1 cellular context compared by ENCODE assay signal in genomic region chr12:68807576-68808387, GRCh38.
A peak's percentile ranks its signal among the peaks of the same experiment; 100 is the strongest.
TF ChIP-seq lines count a peak whose summit lies in the region.

Gene MDM2, plus strand, starts transcription at chr12:68808177. Its CDS starts 301 bp downstream, at chr12:68808478.

TF ChIP-seq in H1, 55 proteins besides CTCF, POLR2A, EP300 and RAD21 (continued from another document):
- TF ChIP-seq BCL11A (IDR thresholded peaks at IDR 0.05; ENCODE audit: low read depth in 2 of 2, low read length in 2 of 2) (no peak), SP1 (IDR thresholded peaks at IDR 0.05; ENCODE audit: low read depth, low read length) (no peak), RFX5 (IDR thresholded peaks at IDR 0.05; ENCODE audit: borderline replicate concordance, low read depth, low read length) (no peak), CBX8 (IDR thresholded peaks at IDR 0.05; ENCODE audit: borderline replicate concordance, low read depth, low read length) (no peak), BACH1 (IDR thresholded peaks at IDR 0.05; ENCODE audit: low read length) (no peak), TCF12 (IDR thresholded peaks at IDR 0.05; ENCODE audit: low read depth, low read length) (0 out of 2 replicates have a peak, but pooled peaks have one; percentile 13), NRF1 (IDR thresholded peaks at IDR 0.05; ENCODE audit: low read depth, low read length) (no peak), CHD1 (IDR thresholded peaks at IDR 0.05; ENCODE audit: low read depth, low read length) (no peak; the same call in 1 of the 2 replicates), GABPA (IDR thresholded peaks at IDR 0.05; ENCODE audit: borderline replicate concordance, insufficient read depth, low read length) (no peak), NANOG (IDR thresholded peaks at IDR 0.05; ENCODE audit: insufficient read depth, low read depth, low read length, poor library complexity, severe bottlenecking) (no peak), POU5F1 (IDR thresholded peaks at IDR 0.05; ENCODE audit: low read depth, low read length) (no peak), TEAD4 (IDR thresholded peaks at IDR 0.05; ENCODE audit: low read depth, low read length) (0 out of 2 replicates have a peak, but pooled peaks have one; percentile 2), MAX (IDR thresholded peaks at IDR 0.05) (peak; percentile 67), TAF7 (optimal IDR thresholded peaks at IDR 0.05; ENCODE audit: borderline replicate concordance, low read depth, low read length) (peak; percentile 82), CHD7 (IDR thresholded peaks at IDR 0.05; ENCODE audit: insufficient replicate concordance, low read length) (no peak), TBP (IDR thresholded peaks at IDR 0.05; ENCODE audit: low read depth, low read length) (peak; percentile 88), SRF (IDR thresholded peaks at IDR 0.05; ENCODE audit: low read depth, low read length) (no peak), POLR2AphosphoS5 (IDR thresholded peaks at IDR 0.05; ENCODE audit: low read depth, low read length) (peak; percentile 93; the same call in 1 of the 2 replicates), USF2 (IDR thresholded peaks at IDR 0.05; ENCODE audit: low read length) (no peak; the same call in 1 of the 2 replicates), HDAC2 (IDR thresholded peaks at IDR 0.05; ENCODE audit: borderline replicate concordance in 1 of 2, low read depth in 2 of 2, low read length in 2 of 2) (0 out of 4 replicates have a peak, but pooled peaks have one; percentile 12 to 66), RNF2 (IDR thresholded peaks at IDR 0.05; ENCODE audit: borderline replicate concordance, low read depth, low read length, missing control alignments, poor library complexity, severe bottlenecking) (no peak), JUN (IDR thresholded peaks at IDR 0.05; ENCODE audit: low read depth, low read length) (no peak), MAFK (IDR thresholded peaks at IDR 0.05; ENCODE audit: low read depth, low read length) (no peak), TAF1 (IDR thresholded peaks at IDR 0.05; ENCODE audit: low read depth, low read length) (peak; percentile 93), CEBPB (IDR thresholded peaks at IDR 0.05; ENCODE audit: low read depth, low read length) (no peak), RBBP5 (IDR thresholded peaks at IDR 0.05; ENCODE audit: borderline replicate concordance, low read depth, low read length) (no peak), CBX5 (IDR thresholded peaks at IDR 0.05; ENCODE audit: low read depth, low read length) (no peak), SIRT6 (IDR thresholded peaks at IDR 0.05; ENCODE audit: low read length) (no peak), EGR1 (IDR thresholded peaks at IDR 0.05; ENCODE audit: borderline replicate concordance, low read depth, low read length) (no peak), SP2 (IDR thresholded peaks at IDR 0.05; ENCODE audit: low read length) (no peak), ZNF274 (IDR thresholded peaks at IDR 0.05; ENCODE audit: borderline replicate concordance, extremely low read depth, low read length) (no peak), KDM5A (IDR thresholded peaks at IDR 0.05; ENCODE audit: low read length) (no peak), HDAC6 (IDR thresholded peaks at IDR 0.05; ENCODE audit: low read depth, low read length) (no peak), CREB1 (IDR thresholded peaks at IDR 0.05) (0 out of 2 replicates have a peak, but pooled peaks have one; percentile 58), E2F6 (IDR thresholded peaks at IDR 0.05) (peak; percentile 76; the same call in 1 of the 2 replicates), CTBP2 (IDR thresholded peaks at IDR 0.05; ENCODE audit: borderline replicate concordance, insufficient read depth, insufficient read length, low read length) (no peak), CHD2 (IDR thresholded peaks at IDR 0.05; ENCODE audit: low read length) (no peak), PHF8 (conservative IDR thresholded peaks at IDR 0.05; ENCODE audit: low read depth, low read length) (peak; percentile 97), JUND (IDR thresholded peaks at IDR 0.05; ENCODE audit: low read length) (no peak), FOSL1 (IDR thresholded peaks at IDR 0.05; ENCODE audit: insufficient read depth, low read depth, low read length) (no peak), SIN3A (conservative IDR thresholded peaks at IDR 0.05 in 1 of 2, IDR thresholded peaks at IDR 0.05 in 1 of 2; ENCODE audit: low read depth in 1 of 2, low read length in 2 of 2) (no peak; a peak in 1 of 4 replicates), KDM1A (IDR thresholded peaks at IDR 0.05; ENCODE audit: borderline replicate concordance, low read length) (no peak)
